8 cellular contexts compared by ENCODE assay signal in the genomic region with DNA sequence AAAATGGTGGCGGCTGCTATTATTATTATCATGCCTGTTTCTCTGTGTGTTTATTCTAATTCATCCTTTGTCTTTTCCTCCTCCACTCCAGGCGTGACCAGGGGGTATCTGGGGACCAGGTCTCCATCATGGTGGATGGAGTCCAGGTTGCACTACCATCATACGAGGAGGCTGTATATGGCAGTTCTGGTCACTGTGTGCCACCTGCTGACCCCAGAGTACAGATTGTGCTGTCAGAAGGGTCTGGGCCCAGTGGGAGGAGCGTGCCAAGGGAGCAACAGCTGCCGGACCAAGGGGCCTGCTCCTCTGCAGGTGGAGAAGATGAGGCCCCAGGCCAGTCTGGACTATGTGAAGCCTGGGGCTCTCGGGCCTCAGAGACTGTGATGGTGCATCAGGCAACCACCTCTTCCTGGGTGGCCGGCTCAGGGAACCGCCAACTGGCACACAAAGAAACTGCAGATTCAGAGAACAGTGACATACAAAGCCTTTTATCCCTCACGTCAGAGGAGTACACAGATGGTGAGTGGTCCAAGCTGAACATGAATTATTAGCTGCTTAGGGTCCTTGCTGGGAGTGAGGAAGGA. TPM values are rescaled to one million over a fixed set of nuclear protein-coding genes. Genes with fewer than 3 reads are reported as not detected.
A peak's percentile ranks its signal among the peaks of the same experiment; 100 is the strongest.
DNase-seq lines count a peak whose midpoint lies in the region; ATAC-seq and TF ChIP-seq lines count a peak whose summit lies in the region.

No MANE protein-coding gene starts in this region.

- peaks cover 19% of the 10 kb centered on the region for H3K4me1 Mint-ChIP-seq in MCF 10A (ENCODE audit: insufficient read depth, unreplicated experiment)

- intact Hi-C loops in MCF 10A (cut with micrococcal nuclease) (no loop called here), breast epithelium (cut with DNase I; ENCODE audit: low total_unique reads) (no loop called here)

- POLR2A ChIA-PET in MCF 10A (lab: Yijun Ruan, JAX), result interaction anchor here (0.7 to 3.3 kb wide), 2 partner anchors 23 to 1828 kb away, joined by 3 to 14 read pairs; no protein-coding TSS in a partner anchor

- no peak for TF ChIP-seq CTCF in MCF 10A (IDR thresholded peaks at IDR 0.05; ENCODE audit: unreplicated experiment)
- no peak for TF ChIP-seq CTCF in breast epithelium (IDR thresholded peaks at IDR 0.05)
- peak in 4 of 6 experiments; percentile 11 to 47 (median 39) for TF ChIP-seq CTCF in Peyer's patch (IDR thresholded peaks at IDR 0.05)

- no peak overlapping the region for H3K4me3 Mint-ChIP-seq in MCF 10A (ENCODE audit: unreplicated experiment)

- H3K36me3 ChIP-seq in breast epithelium (no peaks in the 10 kb centered on the region), Peyer's patch (peaks cover 0 to 80% (median 0%) of the 10 kb centered on the region in 3 donors)

- TF ChIP-seq POLR2A in breast epithelium (IDR thresholded peaks at IDR 0.05) (no peak), Peyer's patch (IDR thresholded peaks at IDR 0.05) (no peak)

- H3K9me3 ChIP-seq in breast epithelium (no peaks in the 10 kb centered on the region), Peyer's patch (no peaks in the 10 kb centered on the region)

- no peak overlapping the region for H3K4me3 ChIP-seq in breast epithelium
- H3K4me3 ChIP-seq in Peyer's patch, result no peak overlapping the region

- H3K27ac ChIP-seq in breast epithelium, result no peak overlapping the region
- no peak overlapping the region for H3K27ac ChIP-seq in Peyer's patch

- DNase-seq in MCF 10A (ENCODE audit: unreplicated experiment) (peak; percentile 19), breast epithelium (ENCODE audit: low spot score in 2 of 2) (no peak), Peyer's patch (peak in 1 of 3 donors; percentile 58), ecto neural progenitor cell (ENCODE audit: low spot score) (peak; percentile 82), mesenteric fat pad (ENCODE audit: low spot score) (no peak)
- DNase-seq in stimulated activated CD4-positive, alpha-beta T cell treated with anti-CD3 and anti-CD28 coated beads, Interleukin-2, amount 100 ng/mL, for 24 hours, result peak; percentile 36 to 44

- H3K4me1 ChIP-seq in breast epithelium, result peaks cover 9 to 25% of the 10 kb centered on the region in 2 donors
- H3K4me1 ChIP-seq in Peyer's patch, result peaks cover 0 to 41% (median 3%) of the 10 kb centered on the region in 4 donors

- H3K27me3 Mint-ChIP-seq in MCF 10A (ENCODE audit: insufficient read depth, unreplicated experiment), result no peaks in the 10 kb centered on the region

- no peaks in the 10 kb centered on the region for H3K27me3 ChIP-seq in breast epithelium
- H3K27me3 ChIP-seq in Peyer's patch, result no peaks in the 10 kb centered on the region

- no peak overlapping the region for H3K27ac Mint-ChIP-seq in MCF 10A (ENCODE audit: low read depth, unreplicated experiment)

- H3K36me3 Mint-ChIP-seq in MCF 10A (ENCODE audit: insufficient read depth, unreplicated experiment), result peaks cover 79% of the 10 kb centered on the region

- no peaks in the 10 kb centered on the region for H3K9me3 Mint-ChIP-seq in MCF 10A (ENCODE audit: unreplicated experiment)

- no TSS peak for BruUV-seq in MCF 10A (replicated peaks; lab: Mats Ljungman, UMichigan)

- CTCF ChIA-PET in MCF 10A (lab: Yijun Ruan, JAX), result interaction anchor here (1.2 kb wide), 1 partner anchor 11 kb away, joined by 4 read pairs; no protein-coding TSS in a partner anchor

- ATAC-seq in GM21723 (IDR thresholded peaks at IDR 0.05; ENCODE audit: unreplicated experiment) (no peak), GM21528 (IDR thresholded peaks at IDR 0.05; ENCODE audit: low FRiP score, unreplicated experiment) (no peak)

RNA-seq across cellular contexts. Expression of a gene that starts 58.3 kb away (rescaled TPM):
- total RNA-seq in MCF 10A (2022) (281 and 316 TPM in 2 replicates), breast epithelium (100 to 1,000 TPM; 411 to 543 (median 424) TPM), Peyer's patch (100 to 1,000 TPM; 339 to 528 (median 434) TPM), mesenteric fat pad (288 TPM)

Comparison
In these comparisons a context has a peak if more than half of its experiments do, and no peak if none do; other contexts are left out.
1. DNase-seq: peak in MCF 10A (single experiment), ecto neural progenitor cell (single experiment) and stimulated activated CD4-positive, alpha-beta T cell treated with anti-CD3 and anti-CD28 coated beads, Interleukin-2, amount 100 ng/mL, for 24 hours (2 of 2); none in breast epithelium (0 of 2) and mesenteric fat pad (single experiment).
2. CTCF ChIP-seq: peak in Peyer's patch (4 of 6); none in MCF 10A (single experiment) and breast epithelium (0 of 3).